9 cellular contexts compared by ENCODE assay signal in genomic region chr9:35691325-35691631, GRCh38. TPM values are rescaled to one million over a fixed set of nuclear protein-coding genes. Genes with fewer than 3 reads are reported as not detected.
DNase-seq lines count a peak whose midpoint lies in the region; ATAC-seq lines count a peak whose summit lies in the region.
"Had no signal": no experiment of that assay in that cellular context is flagged by ENCODE, and none has a peak within 500 bp of the region (broad histone marks: within the 10 kb centered on the region; RNA-seq: fewer than 3 reads in every experiment).

No MANE protein-coding gene starts in this region.

- H3K4me1 ChIP-seq in stomach smooth muscle (ENCODE audit: control insufficient read depth, insufficient read depth, low read length), result peaks cover 21% of the 10 kb centered on the region

- ATAC-seq in HG02973 (IDR thresholded peaks at IDR 0.05; ENCODE audit: unreplicated experiment), result no peak

- H3K9me3 Mint-ChIP-seq in activated T-helper 2 cell treated with anti-CD3 and anti-CD28 coated beads, Interferon-gamma antibody, Interleukin-2, Interleukin-4, amounts not matched to agents 10 μg/mL and 5 μg/mL and 100 μg/mL, durations not matched to agents 14 hours and 24 hours and 36 hours, result no peaks in the 10 kb centered on the region

- intact Hi-C loops in activated T-helper 2 cell treated with anti-CD3 and anti-CD28 coated beads, Interferon-gamma antibody, Interleukin-2, Interleukin-4, amounts not matched to agents 10 μg/mL and 5 μg/mL and 100 μg/mL, durations not matched to agents 14 hours and 24 hours and 36 hours (cut with micrococcal nuclease), result loop anchor here (2.0 kb wide), 1 partner anchor 86 kb away; the partner anchor contains the start of gene TESK1

- H3K9ac ChIP-seq in stomach smooth muscle (ENCODE audit: low read length in 2 of 2), result peak overlapping the region; percentile 98

- peaks cover 19 to 30% of the 10 kb centered on the region in 2 donors for H3K36me3 ChIP-seq in stomach smooth muscle (ENCODE audit: control insufficient read depth in 2 of 2, insufficient read depth in 2 of 2, low read length in 2 of 2)

- peaks cover 4% of the 10 kb centered on the region for H3K36me3 Mint-ChIP-seq in activated T-helper 2 cell treated with anti-CD3 and anti-CD28 coated beads, Interferon-gamma antibody, Interleukin-2, Interleukin-4, amounts not matched to agents 10 μg/mL and 5 μg/mL and 100 μg/mL, durations not matched to agents 14 hours and 24 hours and 36 hours (ENCODE audit: low read depth)

- H3K27ac Mint-ChIP-seq in activated T-helper 2 cell treated with anti-CD3 and anti-CD28 coated beads, Interferon-gamma antibody, Interleukin-2, Interleukin-4, amounts not matched to agents 10 μg/mL and 5 μg/mL and 100 μg/mL, durations not matched to agents 14 hours and 24 hours and 36 hours, result peak overlapping the region; percentile 28

- peak overlapping the region; percentile 100 for H3K27ac ChIP-seq in stomach smooth muscle (ENCODE audit: low read length)

- H3K4me3 Mint-ChIP-seq in activated T-helper 2 cell treated with anti-CD3 and anti-CD28 coated beads, Interferon-gamma antibody, Interleukin-2, Interleukin-4, amounts not matched to agents 10 μg/mL and 5 μg/mL and 100 μg/mL, durations not matched to agents 14 hours and 24 hours and 36 hours (ENCODE audit: low read depth), result peak overlapping the region; percentile 79

- H3K27me3 Mint-ChIP-seq in activated T-helper 2 cell treated with anti-CD3 and anti-CD28 coated beads, Interferon-gamma antibody, Interleukin-2, Interleukin-4, amounts not matched to agents 10 μg/mL and 5 μg/mL and 100 μg/mL, durations not matched to agents 14 hours and 24 hours and 36 hours (ENCODE audit: low read depth), result no peaks in the 10 kb centered on the region

- H3K4me3 ChIP-seq in iPS-18c (ENCODE audit: insufficient read depth, low read depth, low read length), result peak overlapping the region; percentile 85
- peak overlapping the region; percentile 70 to 92 for H3K4me3 ChIP-seq in stomach smooth muscle (ENCODE audit: low read length in 2 of 2)

- peak; percentile 33 for DNase-seq in NCI-H2227 treated with DMSO at 0.1 percent for 48 hours (lab: John Stamatoyannopoulos, UW)
- DNase-seq in NCI-H2227 (lab: John Stamatoyannopoulos, UW; ENCODE audit: unreplicated experiment), result no peak
- DNase-seq in activated T-helper 2 cell treated with anti-CD3 and anti-CD28 coated beads, Interferon-gamma antibody, Interleukin-2, Interleukin-4, amounts not matched to agents 10 μg/mL and 5 μg/mL and 100 μg/mL, durations not matched to agents 14 hours and 24 hours and 36 hours (ENCODE audit: low spot score), result no peak
- no peak for DNase-seq in NCI-H187 (lab: John Stamatoyannopoulos, UW)
- no peak for DNase-seq in NCI-H1092 treated with DMSO at 0.1 percent for 48 hours (lab: John Stamatoyannopoulos, UW)

- no peaks in the 10 kb centered on the region for H3K9me3 ChIP-seq in iPS-18c (ENCODE audit: control insufficient read depth, insufficient read depth, low read length)
- H3K9me3 ChIP-seq in stomach smooth muscle (ENCODE audit: control insufficient read depth in 2 of 2, low read length in 2 of 2), result no peaks in the 10 kb centered on the region

- H3K27me3 ChIP-seq in stomach smooth muscle (ENCODE audit: control insufficient read depth in 1 of 2, insufficient read depth in 2 of 2, low read length in 2 of 2), result no peaks in the 10 kb centered on the region

- H3K4me1 Mint-ChIP-seq in activated T-helper 2 cell treated with anti-CD3 and anti-CD28 coated beads, Interferon-gamma antibody, Interleukin-2, Interleukin-4, amounts not matched to agents 10 μg/mL and 5 μg/mL and 100 μg/mL, durations not matched to agents 14 hours and 24 hours and 36 hours (ENCODE audit: low read depth), result peaks cover 12% of the 10 kb centered on the region

RNA-seq across cellular contexts. Expression of gene TPM2, which starts 1.6 kb away (rescaled TPM):
- total RNA-seq in activated T-helper 2 cell treated with anti-CD3 and anti-CD28 coated beads, Interferon-gamma antibody, Interleukin-2, Interleukin-4, amounts not matched to agents 10 μg/mL and 5 μg/mL and 100 μg/mL, durations not matched to agents 14 hours and 24 hours and 36 hours, result 4.1 and 4.6 TPM in 2 replicates

RNA-seq across cellular contexts. Expression of gene CA9, which starts 17.6 kb away (rescaled TPM):
- total RNA-seq in activated T-helper 2 cell treated with anti-CD3 and anti-CD28 coated beads, Interferon-gamma antibody, Interleukin-2, Interleukin-4, amounts not matched to agents 10 μg/mL and 5 μg/mL and 100 μg/mL, durations not matched to agents 14 hours and 24 hours and 36 hours, result 0.89 and 1.2 TPM in 2 replicates
- total RNA-seq: T-helper 1 cell treated with Interleukin-12 subunit alpha and Interleukin-12 subunit beta and Interleukin-4 antibody, amounts not matched to agents 30 ng/mL and 1 ng/mL, for 36 hours had no signal

RNA-seq across cellular contexts. Expression of gene ARHGEF39, which starts 26.3 kb away (rescaled TPM):
- total RNA-seq in activated T-helper 2 cell treated with anti-CD3 and anti-CD28 coated beads, Interferon-gamma antibody, Interleukin-2, Interleukin-4, amounts not matched to agents 10 μg/mL and 5 μg/mL and 100 μg/mL, durations not matched to agents 14 hours and 24 hours and 36 hours, result 11.1 and 12.3 TPM in 2 replicates

RNA-seq across cellular contexts. Expression of gene CCDC107, which starts 33.2 kb away (rescaled TPM):
- 23.0 TPM in 2 replicates for total RNA-seq in activated T-helper 2 cell treated with anti-CD3 and anti-CD28 coated beads, Interferon-gamma antibody, Interleukin-2, Interleukin-4, amounts not matched to agents 10 μg/mL and 5 μg/mL and 100 μg/mL, durations not matched to agents 14 hours and 24 hours and 36 hours

RNA-seq across cellular contexts. Expression of gene RMRP, which starts 33.5 kb away (rescaled TPM):
- 5,290 and 6,583 TPM in 2 replicates for total RNA-seq in activated T-helper 2 cell treated with anti-CD3 and anti-CD28 coated beads, Interferon-gamma antibody, Interleukin-2, Interleukin-4, amounts not matched to agents 10 μg/mL and 5 μg/mL and 100 μg/mL, durations not matched to agents 14 hours and 24 hours and 36 hours
